35 cellular contexts compared by ENCODE assay signal in genomic region chr9:22992781-22993180, GRCh38.
"Had no signal": no experiment of that assay in that cellular context is flagged by ENCODE, and none has a peak within 500 bp of the region (broad histone marks: within the 10 kb centered on the region; RNA-seq: fewer than 3 reads in every experiment).

No MANE protein-coding gene starts in this region.

- FAIRE-seq: RCC 7860 had no signal

- H3K4me1 ChIP-seq: SJCRH30 had no signal

- ATAC-seq: activated CD8-positive, alpha-beta T cell treated with anti-CD3 and anti-CD28 coated beads for 36 hours; activated T-cell treated with anti-CD3 and anti-CD28 coated beads, Interleukin-2, amount 50 U/mL, for 72 hours; activated T-helper 17 cell treated with anti-CD3 and anti-CD28 coated beads, Interleukin-2, amount 50 U/mL, for 72 hours had no signal

- H3K9me3 ChIP-seq: MG63, SJCRH30 had no signal

- H3K27ac ChIP-seq: brain microvascular endothelial cell, cardiac muscle cell, PC-9, SJCRH30, SK-N-MC, WERI-Rb-1 had no signal

- H3K36me3 ChIP-seq: brain microvascular endothelial cell, cardiac muscle cell, MG63, SJCRH30, WERI-Rb-1 had no signal

- H3K4me2 ChIP-seq: PC-9 had no signal

- H3K4me3 ChIP-seq: cardiac muscle cell, MG63, PC-9, SJCRH30, SK-N-MC had no signal

- H2AFZ ChIP-seq: PC-9 had no signal

- DNase-seq: activated CD4-positive, alpha-beta T cell treated with anti-CD3 and anti-CD28 coated beads for 1 hour; activated CD4-positive, alpha-beta T cell treated with anti-CD3 and anti-CD28 coated beads for 48 hours; activated CD4-positive, alpha-beta T cell treated with anti-CD3 and anti-CD28 coated beads, Interleukin-2, amount 50 U/mL, for 4 hours; activated CD4-positive, CD25-positive, alpha-beta regulatory T cell; activated CD8-positive, alpha-beta T cell treated with anti-CD3 and anti-CD28 coated beads for 36 hours; activated effector memory CD4-positive, alpha-beta T cell treated with anti-CD3 and anti-CD28 coated beads, Interleukin-2, amount 50 U/mL, for 16 hours; activated naive CD4-positive, alpha-beta T cell; activated naive CD4-positive, alpha-beta T cell treated with anti-CD3 and anti-CD28 coated beads, Interleukin-2, amount 50 U/mL, for 16 hours; activated naive CD8-positive, alpha-beta T cell treated with anti-CD3 and anti-CD28 coated beads for 36 hours; activated T-cell treated with anti-CD3 and anti-CD28 coated beads, Interleukin-2, amount 50 U/mL, for 1 hour; activated T-cell treated with anti-CD3 and anti-CD28 coated beads, Interleukin-2, amount 50 U/mL, for 72 hours; amniotic stem cell; aorta; brain microvascular endothelial cell; MG63; NCI-H1048; NCI-H1105 treated with DMSO at 0.1 percent for 48 hours; NCI-H1436; NCI-H1694; NCI-H1930; NCI-H2081 treated with DMSO at 0.1 percent for 48 hours; NCI-H226; NCI-H510A; NCI-H526; NCI-H748 treated with DMSO at 0.1 percent for 48 hours; NK-92 treated with Interleukin-12 subunit alpha and Interleukin-12 subunit beta, amount 100 ng/mL, for 24 hours; PC-9; SHP77; SJCRH30; T1000; WERI-Rb-1 had no signal

- H3K27me3 ChIP-seq: brain microvascular endothelial cell, cardiac muscle cell, MG63, SJCRH30 had no signal
